Comparison of ENCODE assay signal across 20 cellular contexts in genomic region chr1:248645178-248645577, GRCh38. TPM values are rescaled to one million over a fixed set of nuclear protein-coding genes. Genes with fewer than 3 reads are reported as not detected.
"Had no signal": no experiment of that assay in that cellular context is flagged by ENCODE, and none has a peak within 500 bp of the region (broad histone marks: within the 10 kb centered on the region; RNA-seq: fewer than 3 reads in every experiment).

OR2T35 (minus strand) TSS chr1:248645278; CDS start chr1:248639258, 6,020 bp downstream.

RNA-seq across cellular contexts. Expression of gene OR2T35, which starts in this region (rescaled TPM):
- total RNA-seq: activated naive CD4-positive, alpha-beta T cell treated with anti-CD3 and anti-CD28 coated beads for 36 hours; activated naive CD4-positive, alpha-beta T cell treated with anti-CD3 and anti-CD28 coated beads, Interleukin-2, amount 50 U/mL, for 72 hours; activated naive CD8-positive, alpha-beta T cell treated with anti-CD3 and anti-CD28 coated beads for 36 hours; activated naive CD8-positive, alpha-beta T cell treated with anti-CD3 and anti-CD28 coated beads, Interleukin-2, amount 10 ng/mL, durations not matched to agents 7 days and 5 days; activated T-cell treated with anti-CD3 and anti-CD28 coated beads, Interleukin-2, amount 50 U/mL, for 4 hours; activated T-cell treated with anti-CD3 and anti-CD28 coated beads, Interleukin-2, amount 50 U/mL, for 72 hours; activated T-helper 1 cell treated with anti-CD3 and anti-CD28 coated beads, Interleukin-12 subunit alpha, Interleukin-12 subunit beta, Interleukin-2, Interleukin-4 antibody, amounts not matched to agents 30 ng/mL and 10 ng/mL and 1 ng/mL, durations not matched to agents 14 hours and 24 hours and 36 hours; activated T-helper 17 cell treated with anti-CD3 and anti-CD28 coated beads, Interleukin-2, amount 50 U/mL, for 72 hours; activated T-helper 2 cell treated with anti-CD3 and anti-CD28 coated beads, Interferon-gamma antibody, Interleukin-2, Interleukin-4, amounts not matched to agents 10 μg/mL and 5 μg/mL and 100 μg/mL, durations not matched to agents 14 hours and 24 hours and 36 hours; adrenal gland; aorta; ascending aorta; astrocyte; body of pancreas; breast epithelium; cardiac muscle cell; cardiac septum; cerebellum; chondrocyte had no signal
- polyA plus RNA-seq: adipose tissue, adrenal gland, aorta, cardiac muscle cell had no signal
